9 cellular contexts compared by ENCODE assay signal in the genomic region with DNA sequence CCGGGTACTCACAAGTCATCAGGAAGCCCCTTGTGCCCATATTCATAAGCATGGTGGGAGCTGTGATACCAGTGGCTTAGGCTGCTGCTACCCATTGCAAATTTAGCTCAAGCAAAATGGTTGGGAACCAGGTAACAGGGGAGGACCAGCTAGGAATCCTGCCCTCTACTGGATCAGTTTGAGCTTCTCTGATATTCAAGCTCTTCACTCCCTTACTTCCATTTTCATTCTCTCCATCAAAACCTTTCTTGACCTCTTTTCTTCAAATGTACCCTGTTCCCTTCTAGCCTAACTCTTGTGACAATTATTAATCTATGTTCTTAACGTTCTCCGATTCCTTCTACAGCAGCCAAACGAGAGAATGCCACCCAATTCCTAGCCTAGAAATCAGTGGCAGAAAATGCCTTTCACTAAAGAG. TPM values are rescaled to one million over a fixed set of nuclear protein-coding genes. Genes with fewer than 3 reads are reported as not detected.
DNase-seq lines count a peak whose midpoint lies in the region; ATAC-seq and TF ChIP-seq lines count a peak whose summit lies in the region.
"Had no signal": no experiment of that assay in that cellular context is flagged by ENCODE, and none has a peak within 500 bp of the region (broad histone marks: within the 10 kb centered on the region; RNA-seq: fewer than 3 reads in every experiment).

No MANE protein-coding gene starts in this region.

- intact Hi-C loops in ascending aorta (cut with DNase I), result no loop called here

- H3K36me3 ChIP-seq in ascending aorta, result peaks cover 59 to 82% of the 10 kb centered on the region in 2 donors

- ATAC-seq in GM18909 (IDR thresholded peaks at IDR 0.05; ENCODE audit: poor library complexity, unreplicated experiment) (peak; percentile 56), left lobe of liver (peak; percentile 81), HG03521 (IDR thresholded peaks at IDR 0.05; ENCODE audit: unreplicated experiment) (no peak), HG03439 (IDR thresholded peaks at IDR 0.05; ENCODE audit: unreplicated experiment) (no peak)

- peak; percentile 27 for DNase-seq in CMK (ENCODE audit: low read depth)
- DNase-seq in NCI-H82 treated with DMSO at 0.1 percent for 48 hours (lab: John Stamatoyannopoulos, UW; ENCODE audit: unreplicated experiment), result peak; percentile 7
- no peak for DNase-seq in ascending aorta (ENCODE audit: low spot score in 2 of 2)
- no peak for DNase-seq in left lobe of liver (ENCODE audit: low spot score)
- no peak for DNase-seq in retina

- no peak overlapping the region for H3K27ac ChIP-seq in ascending aorta
- H3K27ac ChIP-seq: skin epidermis had no signal

- H3K4me3 ChIP-seq in ascending aorta, result no peak overlapping the region
- H3K4me3 ChIP-seq: skin epidermis had no signal

- no peaks in the 10 kb centered on the region for H3K4me1 ChIP-seq in ascending aorta

- no peaks in the 10 kb centered on the region for H3K9me3 ChIP-seq in ascending aorta

- no peaks in the 10 kb centered on the region for H3K27me3 ChIP-seq in ascending aorta

- peak in 2 of 3 experiments; percentile 21 to 28 for TF ChIP-seq CTCF in ascending aorta (IDR thresholded peaks at IDR 0.05)

RNA-seq across cellular contexts. Expression of gene NOL7, which starts 9.7 kb away (rescaled TPM):
- 32.2 TPM for total RNA-seq in ascending aorta
- total RNA-seq in left lobe of liver, result 18.0 TPM

RNA-seq across cellular contexts. Expression of gene SIRT5, which starts 50.5 kb away (rescaled TPM):
- total RNA-seq in ascending aorta, result 3.0 TPM
- total RNA-seq in left lobe of liver, result 22.5 TPM

Comparison
In these comparisons a context has a peak if more than half of its experiments do, and no peak if none do; other contexts are left out.
1. DNase-seq: peak in CMK (single experiment) and NCI-H82 treated with DMSO at 0.1 percent for 48 hours (single experiment); none in ascending aorta (0 of 2), left lobe of liver (single experiment) and retina (single experiment).
2. ATAC-seq: peak in GM18909 (single experiment) and left lobe of liver (single experiment); none in HG03521 (single experiment) and HG03439 (single experiment).